In genomic region chr9:95517559-95517933, GRCh38 we compare ENCODE assay signal across 10 cellular contexts. TPM values are rescaled to one million over a fixed set of nuclear protein-coding genes. Genes with fewer than 3 reads are reported as not detected.
DNase-seq lines count a peak whose midpoint lies in the region; ATAC-seq and TF ChIP-seq lines count a peak whose summit lies in the region.
"Had no signal": no experiment of that assay in that cellular context is flagged by ENCODE, and none has a peak within 500 bp of the region (broad histone marks: within the 10 kb centered on the region; RNA-seq: fewer than 3 reads in every experiment).

No MANE protein-coding gene starts in this region.

- peak; percentile 4; the same call in 1 of the 3 replicates for ATAC-seq in GM23338
- no peak for ATAC-seq in GM21381 (IDR thresholded peaks at IDR 0.05; ENCODE audit: unreplicated experiment)

- no peak for TF ChIP-seq POLR2A in prostate gland (IDR thresholded peaks at IDR 0.05)
- TF ChIP-seq POLR2A in thyroid gland (IDR thresholded peaks at IDR 0.05), result no peak

- H3K4me3 Mint-ChIP-seq in GM23338, result peak overlapping the region; percentile 87

- H3K4me1 Mint-ChIP-seq in GM23338, result peaks cover 36% of the 10 kb centered on the region

- H3K9me3 ChIP-seq in hepatocyte (ENCODE audit: low read depth), result no peaks in the 10 kb centered on the region
- H3K9me3 ChIP-seq in prostate gland, result no peaks in the 10 kb centered on the region
- no peaks in the 10 kb centered on the region for H3K9me3 ChIP-seq in thyroid gland

- peaks cover 16% of the 10 kb centered on the region for H3F3A ChIP-seq in GM23338 (replicated peaks; ENCODE audit: low read depth)

- H3K27me3 Mint-ChIP-seq in GM23338 (ENCODE audit: insufficient read depth, low read depth, poor library complexity), result peaks cover 78% of the 10 kb centered on the region

- H3K79me2 ChIP-seq in GM23338 (replicated peaks; ENCODE audit: insufficient read depth), result peaks cover 10% of the 10 kb centered on the region; the same call in 1 of the 2 replicates
- peaks cover 39% of the 10 kb centered on the region for H3K79me2 ChIP-seq in hepatocyte

- no peak overlapping the region for H3K27ac Mint-ChIP-seq in GM23338

- TF ChIP-seq CTCF in GM23338 (conservative IDR thresholded peaks at IDR 0.05; ENCODE audit: low read depth in 2 of 2) (no peak), VCaP (conservative IDR thresholded peaks at IDR 0.05) (no peak), hepatocyte (IDR thresholded peaks at IDR 0.05; ENCODE audit: poor library complexity) (no peak), prostate gland (IDR thresholded peaks at IDR 0.05) (no peak), thyroid gland (IDR thresholded peaks at IDR 0.05) (no peak)

- peaks cover 37% of the 10 kb centered on the region for H3K4me1 ChIP-seq in GM23338 (ENCODE audit: insufficient read depth)
- peaks cover 12% of the 10 kb centered on the region for H3K4me1 ChIP-seq in hepatocyte (ENCODE audit: insufficient read depth)
- no peaks in the 10 kb centered on the region for H3K4me1 ChIP-seq in prostate gland (replicated peaks)
- H3K4me1 ChIP-seq in thyroid gland, result peaks cover 7 to 8% of the 10 kb centered on the region in 2 donors

- 7% methylated on average over 14 of the region's 14 CpGs for WGBS in hepatocyte (ENCODE audit: low lambda C conversion rate, missing lambda C conversion rate)
- WGBS in prostate gland, result 54% methylated on average over 14 of the region's 14 CpGs
- WGBS in thyroid gland, 2 donors, result 70 to 80% methylated on average over 13 to 14 of the region's 14 CpGs

- no peaks in the 10 kb centered on the region; the same call in 1 of the 2 replicates for H3K36me3 ChIP-seq in GM23338 (ENCODE audit: insufficient read depth)
- H3K36me3 ChIP-seq in hepatocyte (replicated peaks; ENCODE audit: insufficient read depth, low read depth), result no peaks in the 10 kb centered on the region
- H3K36me3 ChIP-seq in prostate gland, result no peaks in the 10 kb centered on the region
- H3K36me3 ChIP-seq in thyroid gland, result no peaks in the 10 kb centered on the region

- peaks cover 2% of the 10 kb centered on the region; the same call in 1 of the 3 replicates for H3K36me3 Mint-ChIP-seq in GM23338 (ENCODE audit: low read depth)

- H3K9me2 ChIP-seq in GM23338 (ENCODE audit: insufficient read depth) (no peaks in the 10 kb centered on the region), hepatocyte (replicated peaks; ENCODE audit: insufficient read depth) (no peaks in the 10 kb centered on the region)

- H4K20me1 ChIP-seq in GM23338 (replicated peaks; ENCODE audit: insufficient read depth), result no peaks in the 10 kb centered on the region
- no peaks in the 10 kb centered on the region for H4K20me1 ChIP-seq in hepatocyte (ENCODE audit: insufficient read depth, poor library complexity, severe bottlenecking)

- intact Hi-C loops in prostate gland (cut with DNase I), result loop anchor here (5.0 kb wide), 1 partner anchor 700 kb away; no protein-coding TSS in a partner anchor
- intact Hi-C loops in thyroid gland (cut with DNase I), result no loop called here

- H3K9me3 Mint-ChIP-seq in GM23338, result peaks cover 17% of the 10 kb centered on the region; the same call in 1 of the 3 replicates

- peaks cover 78% of the 10 kb centered on the region for H3K27me3 ChIP-seq in GM23338 (ENCODE audit: insufficient read depth)
- no peaks in the 10 kb centered on the region for H3K27me3 ChIP-seq in hepatocyte
- no peaks in the 10 kb centered on the region for H3K27me3 ChIP-seq in prostate gland (replicated peaks; ENCODE audit: insufficient read depth)
- H3K27me3 ChIP-seq in thyroid gland, result no peaks in the 10 kb centered on the region

- peak overlapping the region; percentile 92 for H2AFZ ChIP-seq in GM23338
- H2AFZ ChIP-seq in hepatocyte, result peak overlapping the region; percentile 55

- H3K4me2 ChIP-seq in GM23338 (peak overlapping the region; percentile 91), hepatocyte (peak overlapping the region; percentile 85)

- DNase-seq in GM23338 (ENCODE audit: low spot score), result no peak
- DNase-seq in hepatocyte (ENCODE audit: low spot score), result no peak
- DNase-seq in prostate gland (ENCODE audit: low spot score), result no peak
- DNase-seq in HCEC 1CT, result no peak
- no peak for DNase-seq in thyroid gland
- DNase-seq in D341Med (ENCODE audit: low spot score), result no peak
- DNase-seq: DND-41, SIG-M5 had no signal

- H3K27ac ChIP-seq in GM23338 (ENCODE audit: low read depth) (no peak overlapping the region), VCaP (peak overlapping the region; percentile 88), hepatocyte (peak overlapping the region; percentile 94), prostate gland (peak overlapping the region in 1 of 2 donors; percentile 88), thyroid gland (no peak overlapping the region)

- H3K4me3 ChIP-seq in GM23338, result peak overlapping the region; percentile 73
- peak overlapping the region; percentile 69 for H3K4me3 ChIP-seq in hepatocyte
- peak overlapping the region; percentile 52 to 56 for H3K4me3 ChIP-seq in prostate gland
- H3K4me3 ChIP-seq in thyroid gland (replicated peaks in 1 of 3), result no peak overlapping the region

TF ChIP-seq in GM23338, 12 proteins besides CTCF, POLR2A, EP300 and RAD21:
- TF ChIP-seq ZNF114 (CRISPR knock-in tag; IDR thresholded peaks at IDR 0.05), result no peak
- no peak for TF ChIP-seq NANOG (IDR thresholded peaks at IDR 0.05; ENCODE audit: borderline replicate concordance)
- TF ChIP-seq EZH2 (IDR thresholded peaks at IDR 0.05; ENCODE audit: low read depth, unreplicated experiment), result peak; percentile 59
- no peak for TF ChIP-seq EZH2phosphoT487 (IDR thresholded peaks at IDR 0.05; ENCODE audit: unreplicated experiment)
- TF ChIP-seq ZNF331 (CRISPR knock-in tag; IDR thresholded peaks at IDR 0.05; ENCODE audit: low read depth), result no peak

RNA-seq across cellular contexts. Expression of gene PTCH1, which starts 0.8 kb away (rescaled TPM):
- 34.1 and 36.9 TPM in 2 replicates for total RNA-seq in GM23338 (2014; rRNA removed; shearing (Covaris generic))
- polyA plus RNA-seq in GM23338 (2016; fragmentation: Nextera tagmentation; extraction: Ambion mirVana), result 19.7 and 21.4 TPM in 2 replicates
- total RNA-seq in hepatocyte, result 29.7 and 36.8 TPM in 2 replicates
- polyA plus RNA-seq in hepatocyte, result 36.0 and 44.1 TPM in 2 replicates
- 100 to 1,000 TPM in 1 of 2 donors, 10 to 100 TPM in 1; 27.5 to 108 TPM for total RNA-seq in prostate gland
- 100 to 1,000 TPM in 1 of 4 donors, 10 to 100 TPM in 3; 10.7 to 293 (median 16.3) TPM for total RNA-seq in thyroid gland

Comparison
In these comparisons a context has a peak if more than half of its experiments do, and no peak if none do; other contexts are left out.
1. H3K27ac ChIP-seq: peak in VCaP (single experiment) and hepatocyte (single experiment); none in GM23338 (single experiment) and thyroid gland (0 of 3).
2. H3K4me3 ChIP-seq: peak in GM23338 (single experiment), hepatocyte (single experiment) and prostate gland (2 of 2); none in thyroid gland (0 of 3).